In genomic region chr10:7054915-7055314, GRCh38 we compare ENCODE assay signal across 11 cellular contexts.
DNase-seq lines count a peak whose midpoint lies in the region; TF ChIP-seq lines count a peak whose summit lies in the region.
"Had no signal": no experiment of that assay in that cellular context is flagged by ENCODE, and none has a peak within 500 bp of the region (broad histone marks: within the 10 kb centered on the region; RNA-seq: fewer than 3 reads in every experiment).

No MANE protein-coding gene starts in this region.

- H3K27ac ChIP-seq in dorsolateral prefrontal cortex = no peak overlapping the region

- H3K4me3 ChIP-seq in dorsolateral prefrontal cortex = no peak overlapping the region

- H3K4me3 Mint-ChIP-seq in type B pancreatic cell = no peak overlapping the region
- H3K4me3 Mint-ChIP-seq: central memory CD8-positive, alpha-beta T cell had no signal

- H3K36me3 Mint-ChIP-seq in type B pancreatic cell = no peaks in the 10 kb centered on the region

- no peaks in the 10 kb centered on the region for H3K4me1 Mint-ChIP-seq in type B pancreatic cell (ENCODE audit: unreplicated experiment)

- no peaks in the 10 kb centered on the region for H3K27me3 ChIP-seq in dorsolateral prefrontal cortex

- no peaks in the 10 kb centered on the region for H3K9me3 Mint-ChIP-seq in type B pancreatic cell

- no peak overlapping the region for H3K27ac Mint-ChIP-seq in type B pancreatic cell

- intact Hi-C loops in dorsolateral prefrontal cortex (cut with DNase I) = loop anchor here in 1 of 2 donors (5.0 kb wide), 1 partner anchor 53 kb away; no protein-coding TSS in a partner anchor

- TF ChIP-seq CTCF in dorsolateral prefrontal cortex (IDR thresholded peaks at IDR 0.05 in 54 of 56, conservative IDR thresholded peaks at IDR 0.05 in 2 of 56; ENCODE audit: low read depth in 1 of 56, partially characterized antibody in 56 of 56) = peak in 43 of 56 donors; percentile 7 to 60 (median 40)
- peak; percentile 64 for TF ChIP-seq CTCF in type B pancreatic cell (conservative IDR thresholded peaks at IDR 0.05)

- peak; percentile 18 for DNase-seq in SIG-M5 treated with dmso at 0.1 percent for 504 hours (lab: John Stamatoyannopoulos, UW; ENCODE audit: unreplicated experiment)
- DNase-seq in SIG-M5 (lab: John Stamatoyannopoulos, UW) = no peak
- DNase-seq in Kasumi-1 (lab: John Stamatoyannopoulos, UW) = peak; percentile 81 to 88
- peak in 1 of 10 donors; percentile 20 for DNase-seq in dorsolateral prefrontal cortex
- no peak for DNase-seq in type B pancreatic cell (ENCODE audit: extremely low spot score, unreplicated experiment)
- DNase-seq in AG20443 (ENCODE audit: low spot score) = no peak
- no peak for DNase-seq in 8988T
- no peak for DNase-seq in activated CD4-positive, CD25-positive, alpha-beta regulatory T cell (lab: John Stamatoyannopoulos, UW)
- DNase-seq: hypothalamus, NCI-H1436 treated with DMSO at 0.1 percent for 48 hours had no signal

- peaks cover 8% of the 10 kb centered on the region for H3K27me3 Mint-ChIP-seq in type B pancreatic cell
- H3K27me3 Mint-ChIP-seq: central memory CD8-positive, alpha-beta T cell had no signal

Comparison
In these comparisons a context has a peak if more than half of its experiments do, and no peak if none do; other contexts are left out.
1. DNase-seq: peak in SIG-M5 treated with dmso at 0.1 percent for 504 hours (single experiment) and Kasumi-1 (2 of 2); none in SIG-M5 (single experiment), type B pancreatic cell (single experiment), AG20443 (single experiment), 8988T (single experiment) and activated CD4-positive, CD25-positive, alpha-beta regulatory T cell (0 of 4).